Comparison of ENCODE assay signal across 16 cellular contexts in the genomic region with DNA sequence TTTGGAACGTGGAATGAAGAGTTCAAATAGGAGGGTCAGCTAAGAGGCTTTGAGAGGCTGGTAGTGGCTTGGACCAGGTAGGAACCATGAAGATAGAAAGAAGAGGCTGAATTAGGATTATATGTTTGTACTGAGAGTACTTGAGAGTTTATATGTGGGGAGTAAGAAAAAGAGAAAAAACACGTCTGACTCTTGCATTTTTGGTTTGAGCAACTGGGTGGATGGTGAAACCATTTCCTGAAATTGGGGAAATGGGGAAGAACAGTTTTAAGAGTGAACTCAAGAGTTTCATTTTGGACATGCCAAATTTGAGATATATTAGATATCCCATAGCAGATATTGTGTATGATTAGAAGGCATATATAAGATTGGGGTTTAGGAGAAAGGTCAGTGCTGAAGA.
"Had no signal": no experiment of that assay in that cellular context is flagged by ENCODE, and none has a peak within 500 bp of the region (broad histone marks: within the 10 kb centered on the region; RNA-seq: fewer than 3 reads in every experiment).

No MANE protein-coding gene starts in this region.

- ATAC-seq: activated CD8-positive, alpha-beta T cell treated with anti-CD3 and anti-CD28 coated beads for 36 hours; body of pancreas; left cardiac atrium; naive thymus-derived CD8-positive, alpha-beta T cell; pancreas; stimulated activated effector memory CD8-positive, alpha-beta T cell treated with anti-CD3 and anti-CD28 coated beads, Interleukin-12 subunit alpha, Interleukin-12 subunit beta, amount 100 ng/mL, for 72 hours had no signal

- H3K27me3 Mint-ChIP-seq: activated CD4-positive, alpha-beta T cell treated with anti-CD3 and anti-CD28 coated beads, Interleukin-2, amount 10 ng/mL, durations not matched to agents 24 days and 14 days; activated CD8-positive, alpha-beta T cell treated with anti-CD3 and anti-CD28 coated beads for 36 hours; naive thymus-derived CD8-positive, alpha-beta T cell had no signal

- H3K9me3 Mint-ChIP-seq: activated CD8-positive, alpha-beta T cell treated with anti-CD3 and anti-CD28 coated beads for 36 hours; activated T-helper 2 cell treated with anti-CD3 and anti-CD28 coated beads, Interferon-gamma antibody, Interleukin-2, Interleukin-4, amounts not matched to agents 10 μg/mL and 5 μg/mL and 100 μg/mL, durations not matched to agents 14 hours and 24 hours and 36 hours; naive thymus-derived CD8-positive, alpha-beta T cell; stimulated activated effector memory CD8-positive, alpha-beta T cell treated with anti-CD3 and anti-CD28 coated beads, Interleukin-12 subunit alpha, Interleukin-12 subunit beta, amount 100 ng/mL, for 72 hours had no signal

- FAIRE-seq: islet of Langerhans, pancreas had no signal

- H3K4me1 ChIP-seq: body of pancreas, lower lobe of right lung, pancreas had no signal

- H3K36me3 ChIP-seq: lower lobe of right lung, pancreas, stomach had no signal

- H3K9me3 ChIP-seq: body of pancreas, lower lobe of right lung, pancreas, stomach had no signal

- H3K27ac ChIP-seq: body of pancreas, lower lobe of right lung, pancreas, stomach had no signal

- H3K4me2 ChIP-seq: smooth muscle cell had no signal

- H3K27ac Mint-ChIP-seq: activated CD4-positive, alpha-beta T cell treated with anti-CD3 and anti-CD28 coated beads, Interleukin-2, amount 10 ng/mL, durations not matched to agents 24 days and 14 days; activated CD8-positive, alpha-beta T cell treated with anti-CD3 and anti-CD28 coated beads for 36 hours; activated T-helper 2 cell treated with anti-CD3 and anti-CD28 coated beads, Interferon-gamma antibody, Interleukin-2, Interleukin-4, amounts not matched to agents 10 μg/mL and 5 μg/mL and 100 μg/mL, durations not matched to agents 14 hours and 24 hours and 36 hours; naive thymus-derived CD8-positive, alpha-beta T cell; stimulated activated effector memory CD8-positive, alpha-beta T cell treated with anti-CD3 and anti-CD28 coated beads, Interleukin-12 subunit alpha, Interleukin-12 subunit beta, amount 100 ng/mL, for 72 hours had no signal

- H3K36me3 Mint-ChIP-seq: naive thymus-derived CD8-positive, alpha-beta T cell; stimulated activated effector memory CD8-positive, alpha-beta T cell treated with anti-CD3 and anti-CD28 coated beads, Interleukin-12 subunit alpha, Interleukin-12 subunit beta, amount 100 ng/mL, for 72 hours had no signal

- H3K4me1 Mint-ChIP-seq: stimulated activated effector memory CD8-positive, alpha-beta T cell treated with anti-CD3 and anti-CD28 coated beads, Interleukin-12 subunit alpha, Interleukin-12 subunit beta, amount 100 ng/mL, for 72 hours had no signal

- H3K4me3 ChIP-seq: body of pancreas, lower lobe of right lung, pancreas, smooth muscle cell, stomach had no signal

- DNase-seq: activated CD4-positive, alpha-beta T cell treated with anti-CD3 and anti-CD28 coated beads, Interleukin-2, amount 10 ng/mL, durations not matched to agents 24 days and 14 days; activated CD8-positive, alpha-beta T cell treated with anti-CD3 and anti-CD28 coated beads for 36 hours; activated naive CD4-positive, alpha-beta T cell treated with Interleukin-2 at 50 U/mL for 16 hours; activated T-cell treated with anti-CD3 and anti-CD28 coated beads, Interleukin-2, amount 50 U/mL, for 1 hour; body of pancreas; hippocampal formation; left cardiac atrium; lower lobe of right lung; naive thymus-derived CD8-positive, alpha-beta T cell; pancreas; stimulated activated CD4-positive, alpha-beta T cell treated with anti-CD3 and anti-CD28 coated beads, Interleukin-4, amount 100 ng/mL, for 24 hours; stomach had no signal

- H3K27me3 ChIP-seq: body of pancreas, pancreas, stomach had no signal

- H3K4me3 Mint-ChIP-seq: activated CD4-positive, alpha-beta T cell treated with anti-CD3 and anti-CD28 coated beads, Interleukin-2, amount 10 ng/mL, durations not matched to agents 24 days and 14 days; activated CD8-positive, alpha-beta T cell treated with anti-CD3 and anti-CD28 coated beads for 36 hours; naive thymus-derived CD8-positive, alpha-beta T cell; stimulated activated effector memory CD8-positive, alpha-beta T cell treated with anti-CD3 and anti-CD28 coated beads, Interleukin-12 subunit alpha, Interleukin-12 subunit beta, amount 100 ng/mL, for 72 hours had no signal
